In genomic region chr16:30434852-30435251, GRCh38 we compare ENCODE assay signal across 20 cellular contexts. TPM values are rescaled to one million over a fixed set of nuclear protein-coding genes. Genes with fewer than 3 reads are reported as not detected.
DNase-seq lines count a peak whose midpoint lies in the region; ATAC-seq, FAIRE-seq and TF ChIP-seq lines count a peak whose summit lies in the region.
"Had no signal": no experiment of that assay in that cellular context is flagged by ENCODE, and none has a peak within 500 bp of the region (broad histone marks: within the 10 kb centered on the region; RNA-seq: fewer than 3 reads in every experiment).

No MANE protein-coding gene starts in this region.

- H3K79me2 ChIP-seq in H1 (ENCODE audit: control insufficient read depth in 1 of 2, insufficient read depth in 2 of 2, low read length in 2 of 2) (no peaks in the 10 kb centered on the region), PC-3 (ENCODE audit: low read length) (no peaks in the 10 kb centered on the region; the same call in 1 of the 2 replicates)

- no peak for TF ChIP-seq EP300 in H1 (IDR thresholded peaks at IDR 0.05; ENCODE audit: borderline replicate concordance in 1 of 2, low read depth in 2 of 2, low read length in 2 of 2)

- no peak overlapping the region for H3K4ac ChIP-seq in H1 (replicated peaks; ENCODE audit: insufficient read length, low read depth, low read length)

- no peaks in the 10 kb centered on the region for H3K23me2 ChIP-seq in H1 (ENCODE audit: low read depth, low read length)

- TF ChIP-seq CTCF in H1 (IDR thresholded peaks at IDR 0.05; ENCODE audit: control extremely low read depth in 1 of 3, insufficient read depth in 1 of 3, low read depth in 1 of 3, low read length in 3 of 3) (no peak), ascending aorta (IDR thresholded peaks at IDR 0.05) (no peak), PC-3 (conservative IDR thresholded peaks at IDR 0.05; ENCODE audit: low read depth, low read length) (no peak)

- CTCF ChIA-PET in activated CD4-positive, alpha-beta T cell treated with anti-CD3 and anti-CD28 coated beads, Interleukin-2, amount 10 ng/mL, durations not matched to agents 7 days and 5 days (lab: Charles Lee) = interaction anchor here (0.6 to 1.5 kb wide), 6 partner anchors 23 to 293 kb away, joined by 3 to 6 read pairs (median 4); no protein-coding TSS in a partner anchor
- CTCF ChIA-PET in H1 (lab: Charles Lee; ENCODE audit: partially characterized antibody) = interaction anchor here (0.6 to 1.4 kb wide), 4 partner anchors 14 to 180 kb away, joined by 3 to 9 read pairs (median 4); no protein-coding TSS in a partner anchor
- CTCF ChIA-PET in PC-3 (lab: Charles Lee) = no interaction called here

- H4K8ac ChIP-seq in H1 (ENCODE audit: extremely low read depth, insufficient read depth, low read length) = no peak overlapping the region

- no peak overlapping the region for H3K56ac ChIP-seq in H1 (replicated peaks; ENCODE audit: insufficient read length, low read depth, low read length)

- no peak overlapping the region for H2BK5ac ChIP-seq in H1 (ENCODE audit: low read depth, low read length)

- H3K9ac ChIP-seq in H1 (replicated peaks in 1 of 4; ENCODE audit: extremely low read depth in 1 of 4, low read depth in 3 of 4, low read length in 3 of 4) (no peak overlapping the region), PC-3 (ENCODE audit: low read length) (no peak overlapping the region)

- peaks cover 0 to 4% (median 3%) of the 10 kb centered on the region in 4 experiments; a peak in 4 of 7 replicates for H3K4me1 ChIP-seq in H1 (replicated peaks in 1 of 4; ENCODE audit: control insufficient read depth in 3 of 4, insufficient read depth in 4 of 4, low read length in 3 of 4)
- peaks cover 4% of the 10 kb centered on the region in 2 donors for H3K4me1 ChIP-seq in ascending aorta
- H3K4me1 ChIP-seq in PC-3 (ENCODE audit: insufficient read depth, low read length) = peaks cover 9% of the 10 kb centered on the region; the same call in 1 of the 2 replicates

- DNase-seq in activated CD4-positive, alpha-beta T cell treated with anti-CD3 and anti-CD28 coated beads, Interleukin-2, amount 50 U/mL, for 48 hours = peak; percentile 78 to 87
- DNase-seq in activated CD4-positive, alpha-beta T cell treated with anti-CD3 and anti-CD28 coated beads, Interleukin-2, amount 10 ng/mL, durations not matched to agents 7 days and 5 days = no peak
- peak; percentile 81 for DNase-seq in activated CD8-positive, alpha-beta memory T cell treated with anti-CD3 and anti-CD28 coated beads, Interleukin-2, amount 50 U/mL, for 48 hours
- DNase-seq in H1 (ENCODE audit: low read depth in 1 of 2, low spot score in 2 of 2) (no peak), ascending aorta (ENCODE audit: low spot score in 2 of 2) (no peak), PC-3 (no peak)
- peak; percentile 18 for DNase-seq in stimulated activated CD8-positive, alpha-beta memory T cell treated with anti-CD3 and anti-CD28 coated beads, Interleukin-4, amount 100 ng/mL, for 24 hours (ENCODE audit: low read depth)
- DNase-seq: caudate nucleus, endodermal cell, HFFc6, left ventricle myocardium inferior, NCI-H748 treated with DMSO at 0.1 percent for 48 hours, pancreas, upper lobe of right lung, WERI-Rb-1 had no signal

- H3K36me3 ChIP-seq in H1 (ENCODE audit: control insufficient read depth in 2 of 4, insufficient read depth in 4 of 4, low read length in 3 of 4) = no peaks in the 10 kb centered on the region
- no peaks in the 10 kb centered on the region for H3K36me3 ChIP-seq in ascending aorta
- no peaks in the 10 kb centered on the region for H3K36me3 ChIP-seq in PC-3 (ENCODE audit: low read depth, low read length)
- H3K36me3 ChIP-seq: left ventricle myocardium inferior, pancreas, upper lobe of right lung, WERI-Rb-1 had no signal

- no peak overlapping the region for H3K4me2 ChIP-seq in H1 (ENCODE audit: insufficient read depth in 1 of 2, low read depth in 2 of 2, low read length in 2 of 2)
- H3K4me2 ChIP-seq in PC-3 (ENCODE audit: low read length) = no peak overlapping the region

- 0 out of 2 replicates have a peak overlapping the region, but pooled peaks have one; percentile 72 for H2BK15ac ChIP-seq in H1 (ENCODE audit: low read length)

- no peak overlapping the region for H2BK12ac ChIP-seq in H1 (ENCODE audit: low read depth, low read length)

- H3K14ac ChIP-seq in H1 (ENCODE audit: insufficient read length) = no peak overlapping the region

- no peak overlapping the region for H4K91ac ChIP-seq in H1 (replicated peaks; ENCODE audit: insufficient read length, low read length)

- no peak for TF ChIP-seq RAD21 in H1 (IDR thresholded peaks at IDR 0.05 in 1 of 2, conservative IDR thresholded peaks at IDR 0.05 in 1 of 2; ENCODE audit: low read depth in 2 of 2, low read length in 2 of 2)

- H3K4me3 ChIP-seq in H1 (ENCODE audit: extremely low read depth in 1 of 4, insufficient read depth in 2 of 4, low read depth in 3 of 4, low read length in 4 of 4) (no peak overlapping the region), ascending aorta (no peak overlapping the region), PC-3 (ENCODE audit: low read length) (no peak overlapping the region)
- H3K4me3 ChIP-seq: left ventricle myocardium inferior, pancreas, upper lobe of right lung had no signal

- no peaks in the 10 kb centered on the region for H3K9me3 Mint-ChIP-seq in activated CD4-positive, alpha-beta T cell treated with anti-CD3 and anti-CD28 coated beads, Interleukin-2, amount 10 ng/mL, durations not matched to agents 7 days and 5 days
- H3K9me3 Mint-ChIP-seq: HFFc6 had no signal

- H4K20me1 ChIP-seq in H1 (replicated peaks in 1 of 2; ENCODE audit: control insufficient read depth in 1 of 2, insufficient read depth in 2 of 2, low read length in 2 of 2) (no peaks in the 10 kb centered on the region), PC-3 (ENCODE audit: low read length) (no peaks in the 10 kb centered on the region)

- peaks cover 1% of the 10 kb centered on the region for H3K36me3 Mint-ChIP-seq in activated CD4-positive, alpha-beta T cell treated with anti-CD3 and anti-CD28 coated beads, Interleukin-2, amount 10 ng/mL, durations not matched to agents 7 days and 5 days (ENCODE audit: low read depth)

- no peaks in the 10 kb centered on the region for H3K79me1 ChIP-seq in H1 (ENCODE audit: low read depth, low read length)

- BruUV-seq in PC-3 (replicated peaks; lab: Mats Ljungman, UMichigan) = no TSS peak

- no peak overlapping the region for H2BK120ac ChIP-seq in H1 (replicated peaks; ENCODE audit: low read depth, low read length)

- H2BK20ac ChIP-seq in H1 (ENCODE audit: low read length) = no peak overlapping the region

- no peak for FAIRE-seq in H1 (lab: Jason Lieb, UNC)
- FAIRE-seq: HepG2, pancreas had no signal

- H3K9me2 ChIP-seq in PC-3 (replicated peaks; ENCODE audit: low read length) = no peaks in the 10 kb centered on the region

- ATAC-seq in HG02884 (IDR thresholded peaks at IDR 0.05; ENCODE audit: unreplicated experiment) (no peak), PC-3 (no peak)
- ATAC-seq: HepG2, Panc1, pancreas, upper lobe of right lung had no signal

- no peak overlapping the region for H3K18ac ChIP-seq in H1 (ENCODE audit: extremely low read depth, low read length)

- peaks cover 18% of the 10 kb centered on the region for H3K4me1 Mint-ChIP-seq in activated CD4-positive, alpha-beta T cell treated with anti-CD3 and anti-CD28 coated beads, Interleukin-2, amount 10 ng/mL, durations not matched to agents 7 days and 5 days

- no peaks in the 10 kb centered on the region for H3F3A ChIP-seq in PC-3 (ENCODE audit: low read length, unreplicated experiment)

- H3K23ac ChIP-seq in H1 (ENCODE audit: insufficient read length) = no peak overlapping the region

- H2AFZ ChIP-seq in H1 (ENCODE audit: low read length) (no peak overlapping the region), PC-3 (ENCODE audit: low read length) (no peak overlapping the region)

- WGBS in H1 (ENCODE audit: extremely low coverage in 1 of 2, insufficient coverage in 1 of 2, insufficient read length in 1 of 2, insufficient replicate concordance in 2 of 2, low coverage in 1 of 2, low lambda C conversion rate in 2 of 2, missing lambda C conversion rate in 1 of 2), 2 experiments = 88% methylated on average over 4 of the region's 4 CpGs; no CpG with 5 or more reads in 1 of the 2 experiments

- H3K27me3 Mint-ChIP-seq in activated CD4-positive, alpha-beta T cell treated with anti-CD3 and anti-CD28 coated beads, Interleukin-2, amount 10 ng/mL, durations not matched to agents 7 days and 5 days = no peaks in the 10 kb centered on the region

- intact Hi-C loops in ascending aorta (cut with DNase I) (no loop called here), PC-3 (cut with micrococcal nuclease) (loop anchor here (5.0 kb wide), 1 partner anchor 202 kb away; no protein-coding TSS in a partner anchor)

- H3K9me3 ChIP-seq in H1 (ENCODE audit: insufficient read depth in 2 of 2, low read depth in 1 of 2, low read length in 1 of 2) = no peaks in the 10 kb centered on the region
- no peaks in the 10 kb centered on the region for H3K9me3 ChIP-seq in ascending aorta
- H3K9me3 ChIP-seq in PC-3 (ENCODE audit: low read length) = no peaks in the 10 kb centered on the region
- H3K9me3 ChIP-seq: left ventricle myocardium inferior, pancreas, upper lobe of right lung had no signal

- H3K27ac ChIP-seq in H1 (ENCODE audit: low read depth, low read length) (no peak overlapping the region), ascending aorta (no peak overlapping the region), PC-3 (ENCODE audit: low read length) (no peak overlapping the region)
- H3K27ac ChIP-seq: left ventricle myocardium inferior, pancreas, upper lobe of right lung, WERI-Rb-1 had no signal

- 0 out of 7 replicates have a peak, but pooled peaks cover 0 to 4% (median 0%) of the 10 kb centered on the region in 4 experiments for H3K27me3 ChIP-seq in H1 (replicated peaks in 1 of 4; ENCODE audit: control insufficient read depth in 3 of 4, extremely low read depth in 1 of 4, insufficient read depth in 3 of 4, low read length in 3 of 4)
- no peaks in the 10 kb centered on the region for H3K27me3 ChIP-seq in ascending aorta
- H3K27me3 ChIP-seq in PC-3 (ENCODE audit: low read length) = no peaks in the 10 kb centered on the region
- H3K27me3 ChIP-seq: pancreas, upper lobe of right lung had no signal

- H3K4me3 Mint-ChIP-seq in activated CD4-positive, alpha-beta T cell treated with anti-CD3 and anti-CD28 coated beads, Interleukin-2, amount 10 ng/mL, durations not matched to agents 7 days and 5 days = no peak overlapping the region
- H3K4me3 Mint-ChIP-seq: endodermal cell, HFFc6 had no signal

- H4K5ac ChIP-seq in H1 (ENCODE audit: insufficient read length, low read depth, low read length) = no peak overlapping the region

- TF ChIP-seq POLR2A in H1 (IDR thresholded peaks at IDR 0.05; ENCODE audit: control extremely low read depth in 1 of 2, low read depth in 2 of 2, low read length in 2 of 2) = no peak

- POLR2A ChIA-PET in activated CD4-positive, alpha-beta T cell treated with anti-CD3 and anti-CD28 coated beads, Interleukin-2, amount 10 ng/mL, durations not matched to agents 7 days and 5 days (lab: Charles Lee) = no interaction called here
- POLR2A ChIA-PET in H1 (lab: Charles Lee; ENCODE audit: partially characterized antibody) (interaction anchor here (0.7 to 1.4 kb wide), 3 partner anchors 9 to 137 kb away, joined by 3 read pairs; partner anchors contain the start of genes SEPHS2 and ZNF688), PC-3 (lab: Charles Lee; ENCODE audit: unreplicated experiment) (no interaction called here)

- no peak overlapping the region for H3K27ac Mint-ChIP-seq in activated CD4-positive, alpha-beta T cell treated with anti-CD3 and anti-CD28 coated beads, Interleukin-2, amount 10 ng/mL, durations not matched to agents 7 days and 5 days
- H3K27ac Mint-ChIP-seq: endodermal cell, HFFc6 had no signal

- H2AK5ac ChIP-seq in H1 (ENCODE audit: low read depth, low read length) = no peak overlapping the region

RNA-seq across cellular contexts. Expression of gene DCTPP1, which starts 5.0 kb away (rescaled TPM):
- total RNA-seq in activated CD4-positive, alpha-beta T cell treated with anti-CD3 and anti-CD28 coated beads, Interleukin-2, amount 10 ng/mL, durations not matched to agents 7 days and 5 days = 10 to 100 TPM; 48.4 to 51.4 TPM
- 90.4 and 94.5 TPM in 2 replicates for total RNA-seq in H1 (2021; fragmentation: NEBNext Ultra II Directional; extraction: Animal tissue kit (Norgen Biotek cat#: 25700))
- 103 and 105 TPM in 2 replicates for polyA plus RNA-seq in H1 (2011; rRNA removed)
- 108 TPM for polyA plus RNA-seq in H1 (2011; cell fraction: cytosol; rRNA removed)
- 51.4 TPM for polyA plus RNA-seq in H1 (2011; cell fraction: nucleus; rRNA removed)
- polyA plus RNA-seq in H1 (2012, experiment 1 of 2) = 74.8 to 99.2 TPM (median 95.4 TPM) in 4 replicates
- 172 TPM for polyA plus RNA-seq in H1 (2012, experiment 2 of 2)
- 61.2 TPM for polyA plus RNA-seq in H1 (2013, experiment 1 of 2)
- polyA plus RNA-seq in H1 (2013, experiment 2 of 2) = 60.1 TPM
- polyA minus RNA-seq in H1 (2011; rRNA and poly(A)+ RNA removed) = 27.2 and 45.3 TPM in 2 replicates
- polyA minus RNA-seq in H1 (2011; cell fraction: cytosol; rRNA and poly(A)+ RNA removed) = 37.7 TPM
- 16.8 TPM for polyA minus RNA-seq in H1 (2011; cell fraction: nucleus; rRNA and poly(A)+ RNA removed)
- total RNA-seq in ascending aorta (7.2 TPM), PC-3 (2014; rRNA removed) (63.1 and 64.1 TPM in 2 replicates)

RNA-seq across cellular contexts. Expression of gene SEPHS2, which starts 10.8 kb away (rescaled TPM):
- total RNA-seq in activated CD4-positive, alpha-beta T cell treated with anti-CD3 and anti-CD28 coated beads, Interleukin-2, amount 10 ng/mL, durations not matched to agents 7 days and 5 days = 10 to 100 TPM; 52.2 to 58.9 TPM
- 61.8 and 62.0 TPM in 2 replicates for total RNA-seq in H1 (2021; fragmentation: NEBNext Ultra II Directional; extraction: Animal tissue kit (Norgen Biotek cat#: 25700))
- polyA plus RNA-seq in H1 (2011; rRNA removed) = 27.5 and 28.2 TPM in 2 replicates
- 46.0 TPM for polyA plus RNA-seq in H1 (2011; cell fraction: cytosol; rRNA removed)
- polyA plus RNA-seq in H1 (2011; cell fraction: nucleus; rRNA removed) = 19.7 TPM
- 44.1 to 49.7 TPM (median 47.1 TPM) in 4 replicates for polyA plus RNA-seq in H1 (2012, experiment 1 of 2)
- 15.9 TPM for polyA plus RNA-seq in H1 (2012, experiment 2 of 2)
- 36.3 TPM for polyA plus RNA-seq in H1 (2013, experiment 1 of 2)
- polyA plus RNA-seq in H1 (2013, experiment 2 of 2) = 38.0 TPM
- polyA minus RNA-seq in H1 (2011; rRNA and poly(A)+ RNA removed) = 38.7 and 52.0 TPM in 2 replicates
- 18.6 TPM for polyA minus RNA-seq in H1 (2011; cell fraction: cytosol; rRNA and poly(A)+ RNA removed)
- polyA minus RNA-seq in H1 (2011; cell fraction: nucleus; rRNA and poly(A)+ RNA removed) = 20.7 TPM
- total RNA-seq in ascending aorta (22.8 TPM), PC-3 (2014; rRNA removed) (8.4 and 16.8 TPM in 2 replicates)

RNA-seq across cellular contexts. Expression of gene ZNF771, which starts 27.4 kb away (rescaled TPM):
- 1 to 10 TPM; 3.4 to 3.7 TPM for total RNA-seq in activated CD4-positive, alpha-beta T cell treated with anti-CD3 and anti-CD28 coated beads, Interleukin-2, amount 10 ng/mL, durations not matched to agents 7 days and 5 days
- total RNA-seq in H1 (2021; fragmentation: NEBNext Ultra II Directional; extraction: Animal tissue kit (Norgen Biotek cat#: 25700)) = 9.6 and 10.6 TPM in 2 replicates
- 15.7 and 20.2 TPM in 2 replicates for polyA plus RNA-seq in H1 (2011; rRNA removed)
- 12.0 TPM for polyA plus RNA-seq in H1 (2011; cell fraction: cytosol; rRNA removed)
- 10.5 TPM for polyA plus RNA-seq in H1 (2011; cell fraction: nucleus; rRNA removed)
- polyA plus RNA-seq in H1 (2012, experiment 1 of 2) = 5.4 to 6.8 TPM (median 6.4 TPM) in 4 replicates
- 4.0 TPM for polyA plus RNA-seq in H1 (2012, experiment 2 of 2)
- 3.7 TPM for polyA plus RNA-seq in H1 (2013, experiment 1 of 2)
- 4.6 TPM for polyA plus RNA-seq in H1 (2013, experiment 2 of 2)
- polyA minus RNA-seq in H1 (2011; rRNA and poly(A)+ RNA removed) = 3.6 and 4.7 TPM in 2 replicates
- 7.8 TPM for polyA minus RNA-seq in H1 (2011; cell fraction: cytosol; rRNA and poly(A)+ RNA removed)
- polyA minus RNA-seq in H1 (2011; cell fraction: nucleus; rRNA and poly(A)+ RNA removed) = 11.8 TPM
- 49.6 TPM for total RNA-seq in ascending aorta
- 3.6 and 4.3 TPM in 2 replicates for total RNA-seq in PC-3 (2014; rRNA removed)

RNA-seq across cellular contexts. Expression of gene ITGAL, which starts 37.7 kb away (rescaled TPM):
- total RNA-seq in activated CD4-positive, alpha-beta T cell treated with anti-CD3 and anti-CD28 coated beads, Interleukin-2, amount 10 ng/mL, durations not matched to agents 7 days and 5 days = 100 to 1,000 TPM; 521 to 598 TPM
- total RNA-seq in H1 (2021; fragmentation: NEBNext Ultra II Directional; extraction: Animal tissue kit (Norgen Biotek cat#: 25700)) = not detected in 2 replicates
- 0.02 TPM in 1 of 2 replicates, not detected in the other for polyA plus RNA-seq in H1 (2011; rRNA removed)
- polyA plus RNA-seq in H1 (2011; cell fraction: cytosol; rRNA removed) = 0.13 TPM
- 0.03 TPM for polyA plus RNA-seq in H1 (2011; cell fraction: nucleus; rRNA removed)
- 0.03 to 0.61 TPM in 2 of 4 replicates, not detected in the others for polyA plus RNA-seq in H1 (2012, experiment 1 of 2)
- not detected for polyA plus RNA-seq in H1 (2012, experiment 2 of 2)
- polyA plus RNA-seq in H1 (2013, experiment 1 of 2) = 0.04 TPM
- polyA plus RNA-seq in H1 (2013, experiment 2 of 2) = 0.09 TPM
- polyA minus RNA-seq in H1 (2011; rRNA and poly(A)+ RNA removed) = 0.24 and 0.25 TPM in 2 replicates
- not detected for polyA minus RNA-seq in H1 (2011; cell fraction: cytosol; rRNA and poly(A)+ RNA removed)
- not detected for polyA minus RNA-seq in H1 (2011; cell fraction: nucleus; rRNA and poly(A)+ RNA removed)
- total RNA-seq in ascending aorta (0.11 TPM), PC-3 (2014; rRNA removed) (not detected in 2 replicates)
- total RNA-seq: Daoy, endodermal cell, fibroblast of villous mesenchyme, HFFc6 had no signal

RNA-seq across cellular contexts. Expression of gene ZNF48, which starts 39.6 kb away (rescaled TPM):
- 10 to 100 TPM; 13.7 to 13.9 TPM for total RNA-seq in activated CD4-positive, alpha-beta T cell treated with anti-CD3 and anti-CD28 coated beads, Interleukin-2, amount 10 ng/mL, durations not matched to agents 7 days and 5 days
- 40.6 and 41.2 TPM in 2 replicates for total RNA-seq in H1 (2021; fragmentation: NEBNext Ultra II Directional; extraction: Animal tissue kit (Norgen Biotek cat#: 25700))
- 30.4 and 39.6 TPM in 2 replicates for polyA plus RNA-seq in H1 (2011; rRNA removed)
- 27.3 TPM for polyA plus RNA-seq in H1 (2011; cell fraction: cytosol; rRNA removed)
- polyA plus RNA-seq in H1 (2011; cell fraction: nucleus; rRNA removed) = 30.8 TPM
- polyA plus RNA-seq in H1 (2012, experiment 1 of 2) = 30.8 to 36.4 TPM (median 33.0 TPM) in 4 replicates
- 36.2 TPM for polyA plus RNA-seq in H1 (2012, experiment 2 of 2)
- polyA plus RNA-seq in H1 (2013, experiment 1 of 2) = 19.0 TPM
- polyA plus RNA-seq in H1 (2013, experiment 2 of 2) = 18.2 TPM
- polyA minus RNA-seq in H1 (2011; rRNA and poly(A)+ RNA removed) = 23.0 and 24.8 TPM in 2 replicates
- 20.8 TPM for polyA minus RNA-seq in H1 (2011; cell fraction: cytosol; rRNA and poly(A)+ RNA removed)
- polyA minus RNA-seq in H1 (2011; cell fraction: nucleus; rRNA and poly(A)+ RNA removed) = 25.9 TPM
- total RNA-seq in ascending aorta (25.1 TPM), PC-3 (2014; rRNA removed) (8.9 and 14.2 TPM in 2 replicates)

Comparison
In these comparisons a context has a peak if more than half of its experiments do, and no peak if none do; other contexts are left out.
1. DNase-seq: peak in activated CD4-positive, alpha-beta T cell treated with anti-CD3 and anti-CD28 coated beads, Interleukin-2, amount 50 U/mL, for 48 hours (2 of 2), activated CD8-positive, alpha-beta memory T cell treated with anti-CD3 and anti-CD28 coated beads, Interleukin-2, amount 50 U/mL, for 48 hours (single experiment) and stimulated activated CD8-positive, alpha-beta memory T cell treated with anti-CD3 and anti-CD28 coated beads, Interleukin-4, amount 100 ng/mL, for 24 hours (single experiment); none in activated CD4-positive, alpha-beta T cell treated with anti-CD3 and anti-CD28 coated beads, Interleukin-2, amount 10 ng/mL, durations not matched to agents 7 days and 5 days (single experiment), H1 (0 of 2), ascending aorta (0 of 2) and PC-3 (single experiment).